1 cellular context compared by ENCODE assay signal in genomic region chr3:51966486-51966885, GRCh38.
TF ChIP-seq lines count a peak whose summit lies in the region.

No MANE protein-coding gene starts in this region.

TF ChIP-seq in H1, 55 proteins besides CTCF, POLR2A, EP300 and RAD21:
- 0 out of 2 replicates have a peak, but pooled peaks have one; percentile 12 for TF ChIP-seq YY1 (IDR thresholded peaks at IDR 0.05; ENCODE audit: low read depth, low read length)
- no peak for TF ChIP-seq ATF2 (IDR thresholded peaks at IDR 0.05; ENCODE audit: low read length)
- TF ChIP-seq GTF2F1 (IDR thresholded peaks at IDR 0.05; ENCODE audit: borderline replicate concordance, low read depth, low read length): no peak
